In genomic region chr12:68803948-68804653, GRCh38 we compare ENCODE assay signal across 33 cellular contexts. TPM values are rescaled to one million over a fixed set of nuclear protein-coding genes. Genes with fewer than 3 reads are reported as not detected.
DNase-seq lines count a peak whose midpoint lies in the region; ATAC-seq and TF ChIP-seq lines count a peak whose summit lies in the region.
"Had no signal": no experiment of that assay in that cellular context is flagged by ENCODE, and none has a peak within 500 bp of the region (broad histone marks: within the 10 kb centered on the region; RNA-seq: fewer than 3 reads in every experiment).

No MANE protein-coding gene starts in this region.

- H3K9me3 ChIP-seq in SU-DHL-6 (ENCODE audit: insufficient read depth, low read length) (no peaks in the 10 kb centered on the region), thymus (ENCODE audit: control insufficient read depth) (no peaks in the 10 kb centered on the region), HAP-1 (no peaks in the 10 kb centered on the region)
- H3K9me3 ChIP-seq: gastroesophageal sphincter, Peyer's patch, thyroid gland had no signal

- no peak overlapping the region for H4K8ac ChIP-seq in mesendoderm (ENCODE audit: low read depth, low read length)

- no peak overlapping the region for H2BK120ac ChIP-seq in mesendoderm (ENCODE audit: low read depth, low read length)

- no peak overlapping the region for H3K56ac ChIP-seq in mesendoderm (ENCODE audit: low read length)

- no peak overlapping the region for H2BK5ac ChIP-seq in mesendoderm (ENCODE audit: low read length)

- H3K23ac ChIP-seq in mesendoderm (ENCODE audit: low read length) = no peak overlapping the region

- H4K20me1 ChIP-seq in GM23338 (replicated peaks; ENCODE audit: insufficient read depth) (no peaks in the 10 kb centered on the region), SU-DHL-6 (ENCODE audit: low read depth, low read length) (no peaks in the 10 kb centered on the region)

- ATAC-seq in GM23338 (no peak), GM19328 (IDR thresholded peaks at IDR 0.05; ENCODE audit: unreplicated experiment) (no peak)
- ATAC-seq: activated CD4-positive, alpha-beta T cell treated with anti-CD3 and anti-CD28 coated beads for 36 hours; activated naive CD4-positive, alpha-beta T cell treated with anti-CD3 and anti-CD28 coated beads, Interleukin-2, amount 50 U/mL, for 72 hours; gastroesophageal sphincter; left colon; right cardiac atrium had no signal

- no peak overlapping the region for H3K4me3 Mint-ChIP-seq in GM23338
- H3K4me3 Mint-ChIP-seq: activated CD4-positive, alpha-beta T cell treated with anti-CD3 and anti-CD28 coated beads for 36 hours; immature natural killer cell; stimulated activated naive CD8-positive, alpha-beta T cell treated with anti-CD3 and anti-CD28 coated beads, Interleukin-15, Interleukin-2, amounts not matched to agents 100 ng/mL and 50 ng/mL, for 24 hours had no signal

- H2AK5ac ChIP-seq in mesendoderm (ENCODE audit: low read length) = no peak overlapping the region

- no peak overlapping the region for H4K5ac ChIP-seq in mesendoderm (ENCODE audit: low read length)

- in situ Hi-C loops in HAP-1 (cut with MboI; ENCODE audit: low sequenced_read_pairs) = no loop called here
- in situ Hi-C loops in brain microvascular endothelial cell (cut with HindIII; ENCODE audit: low pct_ligation_motif_present, low sequenced_read_pairs) = no loop called here

- H3K4me3 ChIP-seq in GM23338 (no peak overlapping the region), SU-DHL-6 (ENCODE audit: insufficient read depth, low read length, poor library complexity, severe bottlenecking) (no peak overlapping the region), mesendoderm (ENCODE audit: low read length) (no peak overlapping the region), thymus (ENCODE audit: low read length) (no peak overlapping the region), HAP-1 (no peak overlapping the region), brain microvascular endothelial cell (ENCODE audit: low read depth, low read length) (no peak overlapping the region)
- H3K4me3 ChIP-seq: gastroesophageal sphincter, Peyer's patch, thyroid gland had no signal

- WGBS in mesendoderm (ENCODE audit: extremely low coverage, insufficient coverage, low lambda C conversion rate) = no CpG with 5 or more reads among the region's 5 CpGs
- WGBS in thymus = 89% methylated on average over 5 of the region's 5 CpGs

- H3K27ac ChIP-seq in GM23338 (ENCODE audit: low read depth) (no peak overlapping the region; the same call in 1 of the 2 replicates), SU-DHL-6 (ENCODE audit: low read depth, low read length) (peak overlapping the region; percentile 39), mesendoderm (ENCODE audit: low read depth, low read length) (no peak overlapping the region), thymus (ENCODE audit: low read depth) (peak overlapping the region; percentile 42), brain microvascular endothelial cell (no peak overlapping the region)
- H3K27ac ChIP-seq: gastroesophageal sphincter, HL-60, Peyer's patch, thyroid gland had no signal

- H3K36me3 ChIP-seq in GM23338 (ENCODE audit: insufficient read depth) = no peaks in the 10 kb centered on the region
- H3K36me3 ChIP-seq in SU-DHL-6 (ENCODE audit: low read length) = peaks cover under 1% of the 10 kb centered on the region; the same call in 1 of the 2 replicates
- H3K36me3 ChIP-seq in mesendoderm (ENCODE audit: control insufficient read depth, insufficient read depth, low read length) = no peaks in the 10 kb centered on the region
- H3K36me3 ChIP-seq in thymus (ENCODE audit: control insufficient read depth, insufficient read depth) = peaks cover 5% of the 10 kb centered on the region
- peaks cover under 1% of the 10 kb centered on the region for H3K36me3 ChIP-seq in HAP-1 (replicated peaks)
- H3K36me3 ChIP-seq in brain microvascular endothelial cell (replicated peaks) = no peaks in the 10 kb centered on the region
- H3K36me3 ChIP-seq: gastroesophageal sphincter, Peyer's patch, thyroid gland had no signal

- H3K9me2 ChIP-seq in GM23338 (ENCODE audit: insufficient read depth) (no peaks in the 10 kb centered on the region), SU-DHL-6 (replicated peaks; ENCODE audit: insufficient read depth, low read length) (no peaks in the 10 kb centered on the region)

- H3K79me1 ChIP-seq in mesendoderm (ENCODE audit: low read length) = no peaks in the 10 kb centered on the region

- peaks cover 29% of the 10 kb centered on the region for H3K4me1 ChIP-seq in GM23338 (ENCODE audit: insufficient read depth)
- H3K4me1 ChIP-seq in mesendoderm (ENCODE audit: control insufficient read depth, low read depth, low read length) = peaks cover 6% of the 10 kb centered on the region
- peaks cover 7% of the 10 kb centered on the region for H3K4me1 ChIP-seq in thymus (ENCODE audit: control insufficient read depth, insufficient read depth, low read length)
- H3K4me1 ChIP-seq in HAP-1 = peaks cover 6% of the 10 kb centered on the region; the same call in 1 of the 2 replicates

- no peak overlapping the region for H3K18ac ChIP-seq in mesendoderm (ENCODE audit: low read length)

- H3K36me3 Mint-ChIP-seq in GM23338 (ENCODE audit: low read depth) = peaks cover 5% of the 10 kb centered on the region

- peaks cover 4% of the 10 kb centered on the region for H3K79me2 ChIP-seq in GM23338 (replicated peaks; ENCODE audit: insufficient read depth)
- H3K79me2 ChIP-seq in SU-DHL-6 (ENCODE audit: insufficient read depth, low read length) = peaks cover 10% of the 10 kb centered on the region
- peaks cover 4% of the 10 kb centered on the region for H3K79me2 ChIP-seq in mesendoderm (ENCODE audit: control insufficient read depth, insufficient read depth, low read length)

- no peaks in the 10 kb centered on the region for H3K9me3 Mint-ChIP-seq in GM23338
- H3K9me3 Mint-ChIP-seq: activated naive CD4-positive, alpha-beta T cell treated with anti-CD3 and anti-CD28 coated beads, Interleukin-2, amount 50 U/mL, for 72 hours; activated T-helper 2 cell treated with anti-CD3 and anti-CD28 coated beads, Interferon-gamma antibody, Interleukin-2, Interleukin-4, amounts not matched to agents 10 μg/mL and 5 μg/mL and 100 μg/mL, durations not matched to agents 14 hours and 24 hours and 36 hours; immature natural killer cell; stimulated activated naive CD8-positive, alpha-beta T cell treated with anti-CD3 and anti-CD28 coated beads, Interleukin-15, Interleukin-2, amounts not matched to agents 100 ng/mL and 50 ng/mL, for 24 hours had no signal

- H3K4me2 ChIP-seq in GM23338 = peak overlapping the region; percentile 53; the same call in 1 of the 2 replicates
- no peak overlapping the region for H3K4me2 ChIP-seq in SU-DHL-6 (ENCODE audit: low read depth, low read length, poor library complexity, severe bottlenecking)
- H3K4me2 ChIP-seq in mesendoderm (ENCODE audit: low read length) = no peak overlapping the region

- H3K4ac ChIP-seq in mesendoderm (ENCODE audit: low read depth, low read length) = no peak overlapping the region

- no peak overlapping the region for H3K9ac ChIP-seq in SU-DHL-6 (ENCODE audit: low read length)
- H3K9ac ChIP-seq in mesendoderm (ENCODE audit: low read length) = no peak overlapping the region

- H3K27me3 ChIP-seq in GM23338 (ENCODE audit: insufficient read depth) (no peaks in the 10 kb centered on the region), SU-DHL-6 (ENCODE audit: low read length) (no peaks in the 10 kb centered on the region), mesendoderm (ENCODE audit: insufficient read depth, low read length, poor library complexity) (no peaks in the 10 kb centered on the region), thymus (ENCODE audit: control insufficient read depth, insufficient read depth) (no peaks in the 10 kb centered on the region), HAP-1 (ENCODE audit: low read depth) (no peaks in the 10 kb centered on the region), brain microvascular endothelial cell (replicated peaks) (no peaks in the 10 kb centered on the region)
- H3K27me3 ChIP-seq: gastroesophageal sphincter, Peyer's patch, thyroid gland had no signal

- H3K27ac Mint-ChIP-seq in GM23338 = peak overlapping the region; percentile 72
- H3K27ac Mint-ChIP-seq: activated CD4-positive, alpha-beta T cell treated with anti-CD3 and anti-CD28 coated beads for 36 hours; activated naive CD4-positive, alpha-beta T cell treated with anti-CD3 and anti-CD28 coated beads, Interleukin-2, amount 50 U/mL, for 72 hours; activated T-helper 2 cell treated with anti-CD3 and anti-CD28 coated beads, Interferon-gamma antibody, Interleukin-2, Interleukin-4, amounts not matched to agents 10 μg/mL and 5 μg/mL and 100 μg/mL, durations not matched to agents 14 hours and 24 hours and 36 hours; stimulated activated naive CD8-positive, alpha-beta T cell treated with anti-CD3 and anti-CD28 coated beads, Interleukin-15, Interleukin-2, amounts not matched to agents 100 ng/mL and 50 ng/mL, for 24 hours had no signal

- peaks cover 26% of the 10 kb centered on the region for H3K4me1 Mint-ChIP-seq in GM23338

- no peak overlapping the region for H2BK15ac ChIP-seq in mesendoderm (replicated peaks; ENCODE audit: low read depth)

- peaks cover 16% of the 10 kb centered on the region for H3K27me3 Mint-ChIP-seq in GM23338 (ENCODE audit: insufficient read depth, low read depth, poor library complexity)
- H3K27me3 Mint-ChIP-seq: activated CD4-positive, alpha-beta T cell treated with anti-CD3 and anti-CD28 coated beads for 36 hours; stimulated activated naive CD8-positive, alpha-beta T cell treated with anti-CD3 and anti-CD28 coated beads, Interleukin-15, Interleukin-2, amounts not matched to agents 100 ng/mL and 50 ng/mL, for 24 hours had no signal

- peak; percentile 27 for DNase-seq in GM23338 (ENCODE audit: low spot score)
- DNase-seq in mesendoderm = peak; percentile 52
- DNase-seq in HAP-1 (ENCODE audit: low spot score in 2 of 2) = no peak
- DNase-seq in brain microvascular endothelial cell = no peak
- DNase-seq: activated CD4-positive, alpha-beta T cell treated with anti-CD3 and anti-CD28 coated beads for 36 hours; activated T-cell treated with anti-CD3 and anti-CD28 coated beads for 4 hours; anterior cingulate cortex; DMS79 treated with DMSO at 0.1 percent for 48 hours; effector CD4-positive, alpha-beta T cell; GF-D8; hippocampal formation; immature natural killer cell; Karpas-422; left colon; mammary epithelial cell; NCI-H1436; NCI-H2081 treated with DMSO at 0.1 percent for 48 hours; NCI-H226; NCI-H69; Peyer's patch; SHP77 treated with DMSO at 0.1 percent for 48 hours; stimulated activated CD8-positive, alpha-beta memory T cell treated with anti-CD3 and anti-CD28 coated beads, Interleukin-4, amount 100 ng/mL, for 48 hours; SW 1271; thyroid gland had no signal

- TF ChIP-seq CTCF in GM23338 (conservative IDR thresholded peaks at IDR 0.05; ENCODE audit: low read depth in 2 of 2) (no peak), SU-DHL-6 (IDR thresholded peaks at IDR 0.05; ENCODE audit: insufficient read depth, low read length, poor library complexity, severe bottlenecking) (no peak), brain microvascular endothelial cell (IDR thresholded peaks at IDR 0.05; ENCODE audit: low read depth, low read length, missing control alignments) (no peak)

- H3F3A ChIP-seq in GM23338 (replicated peaks; ENCODE audit: low read depth) = peaks cover 18% of the 10 kb centered on the region; the same call in 1 of the 2 replicates
- H3F3A ChIP-seq in SU-DHL-6 (ENCODE audit: insufficient read depth) = peaks cover 25% of the 10 kb centered on the region

- H2AFZ ChIP-seq in GM23338 (peak overlapping the region; percentile 66; the same call in 1 of the 2 replicates), SU-DHL-6 (ENCODE audit: low read depth, low read length, severe bottlenecking) (no peak overlapping the region)

RNA-seq across cellular contexts. Expression of gene MDM2, which starts 3.9 kb away (rescaled TPM):
- total RNA-seq in GM23338 (2014; rRNA removed; shearing (Covaris generic)) = 85.4 and 105 TPM in 2 replicates
- 136 and 160 TPM in 2 replicates for polyA plus RNA-seq in GM23338 (2016; fragmentation: Nextera tagmentation; extraction: Ambion mirVana)
- 75.7 TPM for polyA plus RNA-seq in mesendoderm (2013, experiment 1 of 2)
- 76.8 TPM for polyA plus RNA-seq in mesendoderm (2013, experiment 2 of 2)
- polyA plus RNA-seq in thymus = 121 TPM

RNA-seq across cellular contexts. Expression of gene SLC35E3, which starts 58.1 kb away (rescaled TPM):
- total RNA-seq in GM23338 (2014; rRNA removed; shearing (Covaris generic)) = 1.5 and 5.5 TPM in 2 replicates
- polyA plus RNA-seq in GM23338 (2016; fragmentation: Nextera tagmentation; extraction: Ambion mirVana) (11.4 and 13.8 TPM in 2 replicates), thymus (8.8 TPM)
- 6.5 TPM for polyA plus RNA-seq in mesendoderm (2013, experiment 1 of 2)
- 7.2 TPM for polyA plus RNA-seq in mesendoderm (2013, experiment 2 of 2)

Comparison
In these comparisons a context has a peak if more than half of its experiments do, and no peak if none do; other contexts are left out.
1. DNase-seq: peak in GM23338 (single experiment) and mesendoderm (single experiment); none in HAP-1 (0 of 2) and brain microvascular endothelial cell (single experiment).
2. H3K27ac ChIP-seq: peak in SU-DHL-6 (single experiment) and thymus (single experiment); none in GM23338 (single experiment), mesendoderm (single experiment) and brain microvascular endothelial cell (single experiment).